8 cellular contexts compared by ENCODE assay signal in genomic region chr3:194871143-194871863, GRCh38.
A peak's percentile ranks its signal among the peaks of the same experiment; 100 is the strongest.
DNase-seq lines count a peak whose midpoint lies in the region; ATAC-seq and TF ChIP-seq lines count a peak whose summit lies in the region.

No MANE protein-coding gene starts in this region.

- no peaks in the 10 kb centered on the region for H3K9me3 Mint-ChIP-seq in type B pancreatic cell

- intact Hi-C loops in left colon (cut with DNase I, micrococcal nuclease): no loop called here

- no peak for TF ChIP-seq CTCF in type B pancreatic cell (conservative IDR thresholded peaks at IDR 0.05)

- peaks cover 26% of the 10 kb centered on the region for H3K4me1 Mint-ChIP-seq in type B pancreatic cell (ENCODE audit: unreplicated experiment)

- peaks cover 6% of the 10 kb centered on the region for H3K27me3 Mint-ChIP-seq in type B pancreatic cell

- DNase-seq in NCI-H748 (lab: John Stamatoyannopoulos, UW; ENCODE audit: unreplicated experiment): peak; percentile 50
- DNase-seq in NCI-H748 treated with DMSO at 0.1 percent for 48 hours (lab: John Stamatoyannopoulos, UW): no peak
- DNase-seq in NCI-H1092 (lab: John Stamatoyannopoulos, UW): peak; percentile 40
- peak; percentile 84 for DNase-seq in astrocyte of the hippocampus (ENCODE audit: low read depth, low spot score)
- peak; percentile 80 to 94 for DNase-seq in left colon
- peak; percentile 77 for DNase-seq in type B pancreatic cell (ENCODE audit: extremely low spot score, unreplicated experiment)
- no peak for DNase-seq in NCI-H128 (lab: John Stamatoyannopoulos, UW; ENCODE audit: unreplicated experiment)
- DNase-seq in activated gamma-delta T cell treated with Interleukin-2 at 50 U/mL for 16 hours: no peak

- H3K36me3 Mint-ChIP-seq in type B pancreatic cell: peaks cover 3% of the 10 kb centered on the region

- ATAC-seq in left colon: peak; percentile 78

- H3K4me3 Mint-ChIP-seq in type B pancreatic cell: peak overlapping the region; percentile 69

- peak overlapping the region; percentile 93 for H3K27ac Mint-ChIP-seq in type B pancreatic cell

Comparison
In these comparisons a context has a peak if more than half of its experiments do, and no peak if none do; other contexts are left out.
1. DNase-seq: peak in NCI-H748 (single experiment), NCI-H1092 (single experiment), astrocyte of the hippocampus (single experiment), left colon (2 of 2) and type B pancreatic cell (single experiment); none in NCI-H748 treated with DMSO at 0.1 percent for 48 hours (single experiment), NCI-H128 (single experiment) and activated gamma-delta T cell treated with Interleukin-2 at 50 U/mL for 16 hours (single experiment).